ENCODE assay signal across 1 cellular context in genomic region chr20:4817230-4817671, GRCh38.
TF ChIP-seq lines count a peak whose summit lies in the region.

No MANE protein-coding gene starts in this region.

TF ChIP-seq in WTC11, 78 proteins besides CTCF, POLR2A, EP300 and RAD21 (continued from another document):
- TF ChIP-seq ZNF532 (CRISPR knock-in tag; IDR thresholded peaks at IDR 0.05; ENCODE audit: borderline replicate concordance) (no peak), ARID4B (CRISPR knock-in tag; IDR thresholded peaks at IDR 0.05; ENCODE audit: borderline replicate concordance) (no peak), MXD4 (CRISPR knock-in tag; IDR thresholded peaks at IDR 0.05; ENCODE audit: borderline replicate concordance) (no peak), SMAD4 (CRISPR knock-in tag; IDR thresholded peaks at IDR 0.05) (no peak)
